Comparison of ENCODE assay signal across 23 cellular contexts in the genomic region with DNA sequence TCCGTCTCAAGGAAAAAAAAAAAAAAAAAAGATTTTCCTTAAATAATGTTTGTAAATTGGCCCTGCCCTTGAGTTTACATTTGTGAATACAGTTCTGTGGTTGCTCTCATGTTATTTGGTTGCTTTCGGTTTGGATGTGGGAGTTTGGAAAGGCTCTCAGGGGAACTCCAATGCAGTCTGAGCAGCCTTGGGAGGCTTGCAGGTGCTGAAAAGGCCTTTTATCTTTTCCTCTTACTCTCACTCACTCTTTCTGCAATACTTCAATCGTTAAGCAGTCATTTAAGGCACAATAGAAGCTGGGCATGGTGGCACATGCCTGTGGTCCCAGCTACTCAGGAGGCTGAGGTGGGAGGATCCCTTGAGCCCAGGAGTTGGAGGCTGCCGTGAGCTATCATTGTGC. TPM values are rescaled to one million over a fixed set of nuclear protein-coding genes. Genes with fewer than 3 reads are reported as not detected.
A peak's percentile ranks its signal among the peaks of the same experiment; 100 is the strongest.
DNase-seq lines count a peak whose midpoint lies in the region; ATAC-seq, FAIRE-seq and TF ChIP-seq lines count a peak whose summit lies in the region.
"Had no signal": no experiment of that assay in that cellular context is flagged by ENCODE, and none has a peak within 500 bp of the region (broad histone marks: within the 10 kb centered on the region; RNA-seq: fewer than 3 reads in every experiment).

No MANE protein-coding gene starts in this region.

- H3K18ac ChIP-seq in H1 (ENCODE audit: extremely low read depth, low read length): no peak overlapping the region

- no peaks in the 10 kb centered on the region for H3K27me3 Mint-ChIP-seq in activated CD4-positive, alpha-beta T cell treated with anti-CD3 and anti-CD28 coated beads, Interleukin-2, amount 10 ng/mL, durations not matched to agents 7 days and 5 days
- H3K27me3 Mint-ChIP-seq in nephron progenitor cell (ENCODE audit: low read depth, poor library complexity): no peaks in the 10 kb centered on the region
- H3K27me3 Mint-ChIP-seq in mesothelial cell of epicardium (ENCODE audit: low read depth): no peaks in the 10 kb centered on the region

- H3K36me3 ChIP-seq in DND-41 (ENCODE audit: insufficient read depth, low read length) (no peaks in the 10 kb centered on the region), H1 (ENCODE audit: control insufficient read depth in 2 of 4, insufficient read depth in 4 of 4, low read length in 3 of 4) (no peaks in the 10 kb centered on the region), colonic mucosa (no peaks in the 10 kb centered on the region)
- H3K36me3 ChIP-seq: HAP-1 had no signal

- no peak for DNase-seq in activated CD4-positive, alpha-beta T cell treated with anti-CD3 and anti-CD28 coated beads, Interleukin-2, amount 10 ng/mL, durations not matched to agents 7 days and 5 days
- DNase-seq in activated CD4-positive, alpha-beta T cell treated with anti-CD3 and anti-CD28 coated beads, Interleukin-2, amount 50 U/mL, for 1 hour: no peak
- DNase-seq in DND-41 (peak; percentile 33), H1 (ENCODE audit: low read depth in 1 of 2, low spot score in 2 of 2) (no peak), nephron progenitor cell (no peak), mesothelial cell of epicardium (ENCODE audit: low spot score in 2 of 2, unreplicated experiment in 2 of 2) (no peak), colonic mucosa (no peak)
- DNase-seq: C1 segment of cervical spinal cord; Caco-2; CD4-positive, alpha-beta memory T cell; DMS153; EL; GDM1; HFFc6 had no signal

- TF ChIP-seq EP300 in H1 (IDR thresholded peaks at IDR 0.05; ENCODE audit: borderline replicate concordance in 1 of 2, low read depth in 2 of 2, low read length in 2 of 2): no peak

- no peak overlapping the region for H3K4me3 Mint-ChIP-seq in activated CD4-positive, alpha-beta T cell treated with anti-CD3 and anti-CD28 coated beads, Interleukin-2, amount 10 ng/mL, durations not matched to agents 7 days and 5 days
- H3K4me3 Mint-ChIP-seq in nephron progenitor cell: no peak overlapping the region
- H3K4me3 Mint-ChIP-seq in mesothelial cell of epicardium: no peak overlapping the region
- H3K4me3 Mint-ChIP-seq: B cell; CD4-positive, alpha-beta memory T cell; GM23338; HFFc6 had no signal

- no peak overlapping the region for H4K5ac ChIP-seq in H1 (ENCODE audit: insufficient read length, low read depth, low read length)

- no peak overlapping the region for H4K8ac ChIP-seq in H1 (ENCODE audit: extremely low read depth, insufficient read depth, low read length)

- H3K36me3 Mint-ChIP-seq in activated CD4-positive, alpha-beta T cell treated with anti-CD3 and anti-CD28 coated beads, Interleukin-2, amount 10 ng/mL, durations not matched to agents 7 days and 5 days (ENCODE audit: low read depth): no peaks in the 10 kb centered on the region
- H3K36me3 Mint-ChIP-seq in nephron progenitor cell (ENCODE audit: low read depth): peaks cover 22% of the 10 kb centered on the region
- H3K36me3 Mint-ChIP-seq in mesothelial cell of epicardium: no peaks in the 10 kb centered on the region

- H3K9me3 ChIP-seq in DND-41 (ENCODE audit: insufficient read depth, low read length, severe bottlenecking) (no peaks in the 10 kb centered on the region), H1 (ENCODE audit: insufficient read depth in 2 of 2, low read depth in 1 of 2, low read length in 1 of 2) (no peaks in the 10 kb centered on the region), colonic mucosa (no peaks in the 10 kb centered on the region)
- H3K9me3 ChIP-seq: Caco-2, HAP-1 had no signal

- H3K27me3 ChIP-seq in DND-41 (ENCODE audit: insufficient read depth, low read length, poor library complexity) (no peaks in the 10 kb centered on the region), H1 (replicated peaks in 1 of 4; ENCODE audit: control insufficient read depth in 3 of 4, extremely low read depth in 1 of 4, insufficient read depth in 3 of 4, low read length in 3 of 4) (no peaks in the 10 kb centered on the region), colonic mucosa (no peaks in the 10 kb centered on the region)

- H3K4me2 ChIP-seq in DND-41 (ENCODE audit: insufficient read depth, low read length) (no peak overlapping the region), H1 (ENCODE audit: insufficient read depth in 1 of 2, low read depth in 2 of 2, low read length in 2 of 2) (no peak overlapping the region)

- ATAC-seq in DND-41 (ENCODE audit: insufficient read depth, low read depth): peak; percentile 83
- no peak for ATAC-seq in HG03196 (IDR thresholded peaks at IDR 0.05; ENCODE audit: unreplicated experiment)

- no peak overlapping the region for H3K4ac ChIP-seq in H1 (replicated peaks; ENCODE audit: insufficient read length, low read depth, low read length)

- H2BK12ac ChIP-seq in H1 (ENCODE audit: low read depth, low read length): peak overlapping the region; percentile 80; the same call in 1 of the 2 replicates

- POLR2A ChIA-PET in activated CD4-positive, alpha-beta T cell treated with anti-CD3 and anti-CD28 coated beads, Interleukin-2, amount 10 ng/mL, durations not matched to agents 7 days and 5 days (lab: Charles Lee): no interaction called here
- POLR2A ChIA-PET in H1 (lab: Charles Lee; ENCODE audit: partially characterized antibody): interaction anchor here (1.1 to 1.7 kb wide), 2 partner anchors 17 to 18 kb away, joined by 3 to 7 read pairs; no protein-coding TSS in a partner anchor

- TF ChIP-seq RAD21 in H1 (IDR thresholded peaks at IDR 0.05 in 1 of 2, conservative IDR thresholded peaks at IDR 0.05 in 1 of 2; ENCODE audit: low read depth in 2 of 2, low read length in 2 of 2): no peak

- TF ChIP-seq CTCF in DND-41 (IDR thresholded peaks at IDR 0.05; ENCODE audit: borderline replicate concordance, extremely low read depth, low read length, poor library complexity, severe bottlenecking): no peak
- no peak for TF ChIP-seq CTCF in H1 (IDR thresholded peaks at IDR 0.05; ENCODE audit: control extremely low read depth in 1 of 3, insufficient read depth in 1 of 3, low read depth in 1 of 3, low read length in 3 of 3)
- TF ChIP-seq CTCF in nephron progenitor cell (IDR thresholded peaks at IDR 0.05): no peak
- no peak for TF ChIP-seq CTCF in mesothelial cell of epicardium (IDR thresholded peaks at IDR 0.05; ENCODE audit: unreplicated experiment)
- no peak for TF ChIP-seq CTCF in colonic mucosa (IDR thresholded peaks at IDR 0.05)

- H4K91ac ChIP-seq in H1 (replicated peaks; ENCODE audit: insufficient read length, low read length): no peak overlapping the region

- no peak for FAIRE-seq in H1 (lab: Jason Lieb, UNC)
- FAIRE-seq: A204.1, GM12891, GM18507, H54 had no signal

- H2BK15ac ChIP-seq in H1 (ENCODE audit: low read length): no peak overlapping the region

- no peak overlapping the region; the same call in 1 of the 2 replicates for H2BK20ac ChIP-seq in H1 (ENCODE audit: low read length)

- H2AFZ ChIP-seq in DND-41 (ENCODE audit: low read depth, low read length) (no peak overlapping the region), H1 (ENCODE audit: low read length) (no peak overlapping the region)
- H2AFZ ChIP-seq: GM23338 had no signal

- peaks cover 3% of the 10 kb centered on the region for H3K4me1 Mint-ChIP-seq in activated CD4-positive, alpha-beta T cell treated with anti-CD3 and anti-CD28 coated beads, Interleukin-2, amount 10 ng/mL, durations not matched to agents 7 days and 5 days
- peaks cover 15% of the 10 kb centered on the region for H3K4me1 Mint-ChIP-seq in nephron progenitor cell
- peaks cover 12% of the 10 kb centered on the region for H3K4me1 Mint-ChIP-seq in mesothelial cell of epicardium
- H3K4me1 Mint-ChIP-seq: B cell; CD4-positive, alpha-beta memory T cell had no signal

- H2BK5ac ChIP-seq in H1 (ENCODE audit: low read depth, low read length): no peak overlapping the region

- H3K9me3 Mint-ChIP-seq in activated CD4-positive, alpha-beta T cell treated with anti-CD3 and anti-CD28 coated beads, Interleukin-2, amount 10 ng/mL, durations not matched to agents 7 days and 5 days: no peaks in the 10 kb centered on the region
- no peaks in the 10 kb centered on the region for H3K9me3 Mint-ChIP-seq in nephron progenitor cell
- H3K9me3 Mint-ChIP-seq in mesothelial cell of epicardium: no peaks in the 10 kb centered on the region
- H3K9me3 Mint-ChIP-seq: GM23338, HFFc6 had no signal

- H4K20me1 ChIP-seq in DND-41 (ENCODE audit: insufficient read depth, low read length): no peaks in the 10 kb centered on the region
- H4K20me1 ChIP-seq in H1 (replicated peaks in 1 of 2; ENCODE audit: control insufficient read depth in 1 of 2, insufficient read depth in 2 of 2, low read length in 2 of 2): no peaks in the 10 kb centered on the region

- no peak for TF ChIP-seq POLR2A in H1 (IDR thresholded peaks at IDR 0.05; ENCODE audit: control extremely low read depth in 1 of 2, low read depth in 2 of 2, low read length in 2 of 2)

- no peak overlapping the region for H2BK120ac ChIP-seq in H1 (replicated peaks; ENCODE audit: low read depth, low read length)

- H3K9ac ChIP-seq in DND-41 (ENCODE audit: low read depth, low read length): no peak overlapping the region
- H3K9ac ChIP-seq in H1 (replicated peaks in 1 of 4; ENCODE audit: extremely low read depth in 1 of 4, low read depth in 3 of 4, low read length in 3 of 4): no peak overlapping the region
- no peak overlapping the region for H3K9ac ChIP-seq in colonic mucosa (ENCODE audit: low read depth in 2 of 2, low read length in 2 of 2)

- 75% methylated on average over 3 of the region's 4 CpGs; no CpG with 5 or more reads in 1 of the 2 experiments for WGBS in H1 (ENCODE audit: extremely low coverage in 1 of 2, insufficient coverage in 1 of 2, insufficient read length in 1 of 2, insufficient replicate concordance in 2 of 2, low coverage in 1 of 2, low lambda C conversion rate in 2 of 2, missing lambda C conversion rate in 1 of 2), 2 experiments

- H3K79me2 ChIP-seq in DND-41 (ENCODE audit: insufficient read depth, low read length) (no peaks in the 10 kb centered on the region), H1 (ENCODE audit: control insufficient read depth in 1 of 2, insufficient read depth in 2 of 2, low read length in 2 of 2) (no peaks in the 10 kb centered on the region)

- no peaks in the 10 kb centered on the region for H3K4me1 ChIP-seq in DND-41 (ENCODE audit: insufficient read depth, low read length)
- peaks cover 4 to 14% (median 8%) of the 10 kb centered on the region in 4 experiments; a peak in 6 of 7 replicates for H3K4me1 ChIP-seq in H1 (replicated peaks in 1 of 4; ENCODE audit: control insufficient read depth in 3 of 4, insufficient read depth in 4 of 4, low read length in 3 of 4)
- no peaks in the 10 kb centered on the region for H3K4me1 ChIP-seq in colonic mucosa

- no peak overlapping the region for H2AK5ac ChIP-seq in H1 (ENCODE audit: low read depth, low read length)

- H3K4me3 ChIP-seq in DND-41 (ENCODE audit: low read depth in 1 of 2, low read length in 2 of 2): no peak overlapping the region
- H3K4me3 ChIP-seq in H1 (ENCODE audit: extremely low read depth in 1 of 4, insufficient read depth in 2 of 4, low read depth in 3 of 4, low read length in 4 of 4): no peak overlapping the region
- H3K4me3 ChIP-seq in colonic mucosa: no peak overlapping the region
- H3K4me3 ChIP-seq: GM23338, HAP-1 had no signal

- H3K79me1 ChIP-seq in H1 (ENCODE audit: low read depth, low read length): no peaks in the 10 kb centered on the region

- CTCF ChIA-PET in activated CD4-positive, alpha-beta T cell treated with anti-CD3 and anti-CD28 coated beads, Interleukin-2, amount 10 ng/mL, durations not matched to agents 7 days and 5 days (lab: Charles Lee): interaction anchor here (0.9 to 1.0 kb wide), 2 partner anchors 13 to 222 kb away, joined by 3 read pairs; no protein-coding TSS in a partner anchor
- CTCF ChIA-PET in H1 (lab: Charles Lee; ENCODE audit: partially characterized antibody): interaction anchor here (0.7 to 2.1 kb wide), 8 partner anchors 11 to 173 kb away, joined by 3 to 7 read pairs (median 4); no protein-coding TSS in a partner anchor

- peak overlapping the region; percentile 26 for H3K27ac Mint-ChIP-seq in activated CD4-positive, alpha-beta T cell treated with anti-CD3 and anti-CD28 coated beads, Interleukin-2, amount 10 ng/mL, durations not matched to agents 7 days and 5 days
- H3K27ac Mint-ChIP-seq in nephron progenitor cell (peak overlapping the region; percentile 81), mesothelial cell of epicardium (no peak overlapping the region)
- H3K27ac Mint-ChIP-seq: B cell, HFFc6 had no signal

- H3K14ac ChIP-seq in H1 (ENCODE audit: insufficient read length): no peak overlapping the region

- H3K23me2 ChIP-seq in H1 (ENCODE audit: low read depth, low read length): no peaks in the 10 kb centered on the region

- H3K27ac ChIP-seq in DND-41 (ENCODE audit: low read length): no peak overlapping the region
- no peak overlapping the region for H3K27ac ChIP-seq in H1 (ENCODE audit: low read depth, low read length)
- H3K27ac ChIP-seq in colonic mucosa: no peak overlapping the region
- H3K27ac ChIP-seq: 22Rv1 had no signal

- H3K23ac ChIP-seq in H1 (ENCODE audit: insufficient read length): no peak overlapping the region

- intact Hi-C loops in colonic mucosa (cut with DNase I): no loop called here

- H3K56ac ChIP-seq in H1 (replicated peaks; ENCODE audit: insufficient read length, low read depth, low read length): no peak overlapping the region

RNA-seq across cellular contexts. Expression of a gene that starts 23.2 kb away (rescaled TPM):
- total RNA-seq in activated CD4-positive, alpha-beta T cell treated with anti-CD3 and anti-CD28 coated beads, Interleukin-2, amount 10 ng/mL, durations not matched to agents 7 days and 5 days: 10 to 100 TPM; 24.3 to 26.8 TPM
- 42.8 and 43.2 TPM in 2 replicates for total RNA-seq in H1 (2021; fragmentation: NEBNext Ultra II Directional; extraction: Animal tissue kit (Norgen Biotek cat#: 25700))
- 30.5 and 32.3 TPM in 2 replicates for polyA plus RNA-seq in H1 (2011; rRNA removed)
- polyA plus RNA-seq in H1 (2011; cell fraction: cytosol; rRNA removed): 47.4 TPM
- 20.3 TPM for polyA plus RNA-seq in H1 (2011; cell fraction: nucleus; rRNA removed)
- 31.2 to 43.4 TPM (median 35.0 TPM) in 4 replicates for polyA plus RNA-seq in H1 (2012, experiment 1 of 2)
- 9.4 TPM for polyA plus RNA-seq in H1 (2012, experiment 2 of 2)
- 30.5 TPM for polyA plus RNA-seq in H1 (2013, experiment 1 of 2)
- 30.2 TPM for polyA plus RNA-seq in H1 (2013, experiment 2 of 2)
- polyA minus RNA-seq in H1 (2011; rRNA and poly(A)+ RNA removed): 20.1 and 22.6 TPM in 2 replicates
- 14.7 TPM for polyA minus RNA-seq in H1 (2011; cell fraction: cytosol; rRNA and poly(A)+ RNA removed)
- polyA minus RNA-seq in H1 (2011; cell fraction: nucleus; rRNA and poly(A)+ RNA removed): 16.3 TPM
- 42.1 to 45.9 TPM (median 43.7 TPM) in 3 replicates for total RNA-seq in mesothelial cell of epicardium
- total RNA-seq in colonic mucosa: 10 to 100 TPM; 42.3 to 80.1 TPM
